9 cellular contexts compared by ENCODE assay signal in genomic region chr1:223706077-223706988, GRCh38. TPM values are rescaled to one million over a fixed set of nuclear protein-coding genes. Genes with fewer than 3 reads are reported as not detected.
DNase-seq lines count a peak whose midpoint lies in the region; FAIRE-seq and TF ChIP-seq lines count a peak whose summit lies in the region.
"Had no signal": no experiment of that assay in that cellular context is flagged by ENCODE, and none has a peak within 500 bp of the region (broad histone marks: within the 10 kb centered on the region; RNA-seq: fewer than 3 reads in every experiment).

No MANE protein-coding gene starts in this region.

- H4K20me1 ChIP-seq in OCI-LY7 (ENCODE audit: insufficient read depth, low read length) = no peaks in the 10 kb centered on the region

- no peak overlapping the region for H2AFZ ChIP-seq in OCI-LY7 (ENCODE audit: low read length)

- H3K4me1 ChIP-seq in small intestine (ENCODE audit: control insufficient read depth in 2 of 2, insufficient read depth in 1 of 2, low read depth in 1 of 2, low read length in 1 of 2) = peaks cover 7 to 16% of the 10 kb centered on the region in 2 donors
- H3K4me1 ChIP-seq in OCI-LY7 (ENCODE audit: insufficient read depth, low read length, poor library complexity, severe bottlenecking) = no peaks in the 10 kb centered on the region

- no peaks in the 10 kb centered on the region for H3K9me3 ChIP-seq in small intestine (ENCODE audit: control insufficient read depth, low read depth)
- H3K9me3 ChIP-seq in OCI-LY7 (ENCODE audit: low read length) = no peaks in the 10 kb centered on the region

- H3K27ac ChIP-seq in C4-2B (peak overlapping the region; percentile 56), small intestine (ENCODE audit: low read depth in 1 of 2, low read length in 1 of 2) (peak overlapping the region in 1 of 2 donors; percentile 67), OCI-LY7 (ENCODE audit: low read depth, low read length, poor library complexity, severe bottlenecking) (no peak overlapping the region)

- in situ Hi-C loops in T47D (cut with HindIII; ENCODE audit: low pct_unique_long_range_greater_than_20kb, low sequenced_read_pairs) = no loop called here

- no peak overlapping the region for H3K4me2 ChIP-seq in OCI-LY7 (ENCODE audit: low read length)

- no TSS peak for BruUV-seq in OCI-LY7 (replicated peaks; lab: Mats Ljungman, UMichigan)

- no peaks in the 10 kb centered on the region for H3K9me2 ChIP-seq in OCI-LY7 (ENCODE audit: insufficient read depth, low read length)

- TF ChIP-seq CTCF in C4-2B (conservative IDR thresholded peaks at IDR 0.05) (no peak), OCI-LY7 (conservative IDR thresholded peaks at IDR 0.05; ENCODE audit: low read length) (no peak)

- POLR2A ChIA-PET in OCI-LY7 (lab: Charles Lee) = no interaction called here

- WGBS in small intestine, 3 donors = 65 to 69% (median 68%) methylated on average over 12 of the region's 12 CpGs

- no peak overlapping the region for H3K4me3 ChIP-seq in small intestine (ENCODE audit: low read depth in 1 of 2, low read length in 2 of 2)
- no peak overlapping the region for H3K4me3 ChIP-seq in OCI-LY7 (ENCODE audit: low read depth, low read length, poor library complexity, severe bottlenecking)
- H3K4me3 ChIP-seq: GM12878 had no signal

- no peaks in the 10 kb centered on the region for H3K79me2 ChIP-seq in OCI-LY7 (ENCODE audit: insufficient read depth, low read depth, low read length)

- CTCF ChIA-PET in OCI-LY7 (lab: Charles Lee; ENCODE audit: unreplicated experiment) = no interaction called here

- peak; percentile 60 for DNase-seq in NCI-H2107 (lab: John Stamatoyannopoulos, UW)
- peak; percentile 35 to 83 for DNase-seq in T47D (ENCODE audit: low read depth in 1 of 2, low spot score in 1 of 2)
- peak; percentile 96 for DNase-seq in myocyte (ENCODE audit: low read depth)
- no peak for DNase-seq in inferior parietal cortex (ENCODE audit: extremely low spot score)
- DNase-seq in small intestine = no peak
- DNase-seq in OCI-LY7 (ENCODE audit: low spot score) = no peak
- no peak for DNase-seq in middle frontal gyrus (ENCODE audit: extremely low spot score, low spot score)

- no peaks in the 10 kb centered on the region for H3K27me3 ChIP-seq in small intestine (ENCODE audit: control insufficient read depth in 2 of 2, insufficient read depth in 2 of 2, low read length in 2 of 2)

- intact Hi-C loops in OCI-LY7 (cut with micrococcal nuclease; ENCODE audit: unreplicated experiment) = no loop called here

- H3K36me3 ChIP-seq in small intestine (ENCODE audit: control insufficient read depth in 2 of 2, insufficient read depth in 2 of 2, low read length in 2 of 2) (no peaks in the 10 kb centered on the region), OCI-LY7 (ENCODE audit: insufficient read depth, low read length) (no peaks in the 10 kb centered on the region)

- no peak for FAIRE-seq in small intestine (lab: Jason Lieb, UNC)
- FAIRE-seq: GM12878 had no signal

RNA-seq across cellular contexts. Expression of gene CAPN2, which starts 6.0 kb away (rescaled TPM):
- 199 and 234 TPM in 2 replicates for total RNA-seq in myocyte
- polyA plus RNA-seq in myocyte (2012) = 267 TPM
- polyA plus RNA-seq in small intestine = 100 to 1,000 TPM in 1 of 3 donors, 10 to 100 TPM in 2; 47.0 to 115 (median 68.8) TPM
- not detected in 2 replicates for total RNA-seq in OCI-LY7 (2014; rRNA removed; shearing (Covaris generic))
- total RNA-seq in OCI-LY7 (2022) = 0.52 TPM in 1 of 2 replicates, not detected in the other

RNA-seq across cellular contexts. Expression of gene CAPN8, which starts 40.8 kb away (rescaled TPM):
- total RNA-seq in myocyte (0.47 TPM in 1 of 2 replicates, not detected in the other), OCI-LY7 (2022) (not detected in 2 replicates)
- polyA plus RNA-seq in myocyte (2012) = 0.13 TPM
- 10 to 100 TPM in 1 of 3 donors, 1 to 10 TPM in 2; 5.1 to 13.6 (median 10.0) TPM for polyA plus RNA-seq in small intestine
- total RNA-seq in OCI-LY7 (2014; rRNA removed; shearing (Covaris generic)) = not detected in 2 replicates

Comparison
In these comparisons a context has a peak if more than half of its experiments do, and no peak if none do; other contexts are left out.
1. DNase-seq: peak in NCI-H2107 (single experiment), T47D (2 of 2) and myocyte (single experiment); none in inferior parietal cortex (single experiment), small intestine (single experiment), OCI-LY7 (single experiment) and middle frontal gyrus (single experiment).
2. RNA of gene CAPN2, which starts 6.0 kb away (total RNA-seq): 199 to 234 TPM in myocyte; 0.52 TPM in OCI-LY7; every median in the first group is over 100 times any median in the second.